In genomic region chr22:39287076-39287743, GRCh38 we compare ENCODE assay signal across 11 cellular contexts. TPM values are rescaled to one million over a fixed set of nuclear protein-coding genes. Genes with fewer than 3 reads are reported as not detected.
DNase-seq lines count a peak whose midpoint lies in the region; TF ChIP-seq lines count a peak whose summit lies in the region.
"Had no signal": no experiment of that assay in that cellular context is flagged by ENCODE, and none has a peak within 500 bp of the region (broad histone marks: within the 10 kb centered on the region; RNA-seq: fewer than 3 reads in every experiment).

No MANE protein-coding gene starts in this region.

- peaks cover 10% of the 10 kb centered on the region for H3K4me1 Mint-ChIP-seq in endodermal cell

- intact Hi-C loops in PC-9 (cut with micrococcal nuclease; ENCODE audit: unreplicated experiment), result no loop called here

- H3K27me3 ChIP-seq in MM.1S (replicated peaks; ENCODE audit: insufficient read depth, low read length) (no peaks in the 10 kb centered on the region), endodermal cell (ENCODE audit: control insufficient read depth, insufficient read depth, low read length, poor library complexity, severe bottlenecking) (no peaks in the 10 kb centered on the region), neutrophil (peaks cover 16% of the 10 kb centered on the region), PC-9 (ENCODE audit: insufficient read depth, low read depth) (no peaks in the 10 kb centered on the region)

- CTCF ChIA-PET in PC-9 (lab: Charles Lee), result no interaction called here

- H3K4me3 Mint-ChIP-seq in endodermal cell, result no peak overlapping the region

- peaks cover 3% of the 10 kb centered on the region for H3K27me3 Mint-ChIP-seq in endodermal cell (ENCODE audit: insufficient read depth)
- H3K27me3 Mint-ChIP-seq: progenitor cell of endocrine pancreas had no signal

- 88 to 89% methylated on average over 3 to 8 of the region's 8 CpGs for WGBS in endodermal cell (ENCODE audit: insufficient coverage in 1 of 2, insufficient read length in 1 of 2), 2 experiments

- H3K36me3 ChIP-seq in MM.1S (replicated peaks; ENCODE audit: insufficient read depth, low read length), result no peaks in the 10 kb centered on the region
- no peaks in the 10 kb centered on the region for H3K36me3 ChIP-seq in endodermal cell (ENCODE audit: control insufficient read depth, insufficient read depth, low read length)
- H3K36me3 ChIP-seq in neutrophil, result no peaks in the 10 kb centered on the region
- H3K36me3 ChIP-seq in PC-9 (ENCODE audit: low read depth), result no peaks in the 10 kb centered on the region

- H3F3A ChIP-seq in MM.1S (ENCODE audit: insufficient read depth, low read length), result no peaks in the 10 kb centered on the region
- H3F3A ChIP-seq in PC-9 (ENCODE audit: insufficient read depth, low read depth), result peaks cover 80% of the 10 kb centered on the region

- TF ChIP-seq CTCF in GM10266 (IDR thresholded peaks at IDR 0.05; ENCODE audit: control insufficient read depth, insufficient read depth, low read depth, missing control alignments), result no peak
- no peak for TF ChIP-seq CTCF in MM.1S (IDR thresholded peaks at IDR 0.05; ENCODE audit: low read length)
- TF ChIP-seq CTCF in endodermal cell (conservative IDR thresholded peaks at IDR 0.05), result peak; percentile 14
- no peak for TF ChIP-seq CTCF in neutrophil (IDR thresholded peaks at IDR 0.05)
- TF ChIP-seq CTCF in PC-9 (conservative IDR thresholded peaks at IDR 0.05), result no peak

- H3K4me2 ChIP-seq in MM.1S (ENCODE audit: low read depth, low read length) (peak overlapping the region; percentile 49; the same call in 1 of the 2 replicates), PC-9 (no peak overlapping the region)

- H3K27ac ChIP-seq in MM.1S (ENCODE audit: low read length) (peak overlapping the region; percentile 20; the same call in 1 of the 2 replicates), endodermal cell (ENCODE audit: low read depth, low read length) (no peak overlapping the region), neutrophil (peak overlapping the region; percentile 76), PC-9 (no peak overlapping the region)

- H3K36me3 Mint-ChIP-seq in endodermal cell (ENCODE audit: low read depth), result no peaks in the 10 kb centered on the region

- DNase-seq in GM10266 (ENCODE audit: extremely low spot score), result peak; percentile 65
- DNase-seq in MM.1S, result peak; percentile 41
- no peak for DNase-seq in endodermal cell
- no peak for DNase-seq in activated effector memory CD4-positive, alpha-beta T cell treated with anti-CD3 and anti-CD28 coated beads, Interleukin-2, amount 50 U/mL, for 16 hours
- no peak for DNase-seq in NCI-H345 treated with DMSO at 0.1 percent for 48 hours (lab: John Stamatoyannopoulos, UW; ENCODE audit: unreplicated experiment)
- no peak for DNase-seq in NCI-H774 (lab: John Stamatoyannopoulos, UW)
- DNase-seq in PC-9, result no peak
- DNase-seq: DMS53, NCI-H748 treated with DMSO at 0.1 percent for 48 hours had no signal

- no peak overlapping the region for H3K27ac Mint-ChIP-seq in endodermal cell
- H3K27ac Mint-ChIP-seq: progenitor cell of endocrine pancreas had no signal

- no peaks in the 10 kb centered on the region for H3K9me2 ChIP-seq in MM.1S (replicated peaks; ENCODE audit: insufficient read depth, low read length)
- H3K9me2 ChIP-seq in PC-9 (ENCODE audit: insufficient read depth), result no peaks in the 10 kb centered on the region

- H3K79me2 ChIP-seq in MM.1S (ENCODE audit: low read length) (no peaks in the 10 kb centered on the region), PC-9 (ENCODE audit: low read depth) (no peaks in the 10 kb centered on the region)

- BruUV-seq in PC-9 (replicated peaks; lab: Mats Ljungman, UMichigan), result no TSS peak

- H3K9me3 ChIP-seq in MM.1S (replicated peaks; ENCODE audit: insufficient read depth, low read length), result no peaks in the 10 kb centered on the region
- H3K9me3 ChIP-seq in endodermal cell (ENCODE audit: control insufficient read depth, low read length), result no peaks in the 10 kb centered on the region
- peaks cover 5% of the 10 kb centered on the region for H3K9me3 ChIP-seq in neutrophil
- peaks cover 6% of the 10 kb centered on the region; the same call in 1 of the 2 replicates for H3K9me3 ChIP-seq in PC-9 (ENCODE audit: insufficient read depth, low read depth)

- H4K20me1 ChIP-seq in MM.1S (ENCODE audit: insufficient read depth, low read length), result no peaks in the 10 kb centered on the region
- no peaks in the 10 kb centered on the region for H4K20me1 ChIP-seq in PC-9 (ENCODE audit: insufficient read depth)

- POLR2A ChIA-PET in PC-9 (lab: Charles Lee; ENCODE audit: unreplicated experiment), result interaction anchor here (0.6 kb wide), 1 partner anchor 75 kb away, joined by 8 read pairs; no protein-coding TSS in a partner anchor

- H3K4me3 ChIP-seq in MM.1S (ENCODE audit: low read length) (no peak overlapping the region), endodermal cell (ENCODE audit: low read length) (no peak overlapping the region), neutrophil (ENCODE audit: low read depth in 1 of 2, low read length in 1 of 2) (peak overlapping the region; percentile 6 to 15), PC-9 (no peak overlapping the region)

- H3K9me3 Mint-ChIP-seq in endodermal cell, result peaks cover 7% of the 10 kb centered on the region

- 0 out of 2 replicates have a peak, but pooled peaks cover 7% of the 10 kb centered on the region for H3K4me1 ChIP-seq in MM.1S (ENCODE audit: low read length)
- no peaks in the 10 kb centered on the region for H3K4me1 ChIP-seq in endodermal cell (ENCODE audit: control insufficient read depth, insufficient read depth, low read length)
- H3K4me1 ChIP-seq in neutrophil (ENCODE audit: control insufficient read depth in 1 of 2, insufficient read depth in 1 of 2, low read depth in 1 of 2, low read length in 1 of 2), result peaks cover 22% of the 10 kb centered on the region in 2 experiments
- peaks cover 78% of the 10 kb centered on the region for H3K4me1 ChIP-seq in PC-9 (replicated peaks; ENCODE audit: insufficient read depth)

- H2AFZ ChIP-seq in MM.1S (ENCODE audit: low read length) (peak overlapping the region; percentile 44), PC-9 (no peak overlapping the region)

- H3K9ac ChIP-seq in MM.1S (ENCODE audit: low read length) (no peak overlapping the region), endodermal cell (ENCODE audit: extremely low read depth, low read length, poor library complexity, severe bottlenecking) (no peak overlapping the region)

RNA-seq across cellular contexts. Expression of gene RPL3, which starts 32.2 kb away (rescaled TPM):
- total RNA-seq in endodermal cell (1,000 to 10,000 TPM; 2,218 to 2,701 TPM), PC-9 (2021) (1,699 and 2,252 TPM in 2 replicates)
- polyA plus RNA-seq in endodermal cell (2013, experiment 1 of 2), result 2,540 TPM
- polyA plus RNA-seq in endodermal cell (2013, experiment 2 of 2), result 2,353 TPM

RNA-seq across cellular contexts. Expression of gene PDGFB, which starts 42.4 kb away (rescaled TPM):
- 10 to 100 TPM in 1 of 2 donors, 1 to 10 TPM in 1; 5.9 to 10.4 TPM for total RNA-seq in endodermal cell
- polyA plus RNA-seq in endodermal cell (2013, experiment 1 of 2), result 3.5 TPM
- polyA plus RNA-seq in endodermal cell (2013, experiment 2 of 2), result 3.3 TPM
- total RNA-seq in PC-9 (2021), result 35.5 and 39.7 TPM in 2 replicates

Comparison
In these comparisons a context has a peak if more than half of its experiments do, and no peak if none do; other contexts are left out.
1. DNase-seq: peak in GM10266 (single experiment) and MM.1S (single experiment); none in endodermal cell (single experiment), activated effector memory CD4-positive, alpha-beta T cell treated with anti-CD3 and anti-CD28 coated beads, Interleukin-2, amount 50 U/mL, for 16 hours (single experiment), NCI-H345 treated with DMSO at 0.1 percent for 48 hours (single experiment), NCI-H774 (single experiment) and PC-9 (0 of 2).
2. H3K27ac ChIP-seq: peak in MM.1S (single experiment) and neutrophil (single experiment); none in endodermal cell (single experiment) and PC-9 (single experiment).
3. H3K4me3 ChIP-seq: peak in neutrophil (2 of 2); none in MM.1S (single experiment), endodermal cell (single experiment) and PC-9 (single experiment).